Comparison of ENCODE assay signal across 8 cellular contexts in the genomic region with DNA sequence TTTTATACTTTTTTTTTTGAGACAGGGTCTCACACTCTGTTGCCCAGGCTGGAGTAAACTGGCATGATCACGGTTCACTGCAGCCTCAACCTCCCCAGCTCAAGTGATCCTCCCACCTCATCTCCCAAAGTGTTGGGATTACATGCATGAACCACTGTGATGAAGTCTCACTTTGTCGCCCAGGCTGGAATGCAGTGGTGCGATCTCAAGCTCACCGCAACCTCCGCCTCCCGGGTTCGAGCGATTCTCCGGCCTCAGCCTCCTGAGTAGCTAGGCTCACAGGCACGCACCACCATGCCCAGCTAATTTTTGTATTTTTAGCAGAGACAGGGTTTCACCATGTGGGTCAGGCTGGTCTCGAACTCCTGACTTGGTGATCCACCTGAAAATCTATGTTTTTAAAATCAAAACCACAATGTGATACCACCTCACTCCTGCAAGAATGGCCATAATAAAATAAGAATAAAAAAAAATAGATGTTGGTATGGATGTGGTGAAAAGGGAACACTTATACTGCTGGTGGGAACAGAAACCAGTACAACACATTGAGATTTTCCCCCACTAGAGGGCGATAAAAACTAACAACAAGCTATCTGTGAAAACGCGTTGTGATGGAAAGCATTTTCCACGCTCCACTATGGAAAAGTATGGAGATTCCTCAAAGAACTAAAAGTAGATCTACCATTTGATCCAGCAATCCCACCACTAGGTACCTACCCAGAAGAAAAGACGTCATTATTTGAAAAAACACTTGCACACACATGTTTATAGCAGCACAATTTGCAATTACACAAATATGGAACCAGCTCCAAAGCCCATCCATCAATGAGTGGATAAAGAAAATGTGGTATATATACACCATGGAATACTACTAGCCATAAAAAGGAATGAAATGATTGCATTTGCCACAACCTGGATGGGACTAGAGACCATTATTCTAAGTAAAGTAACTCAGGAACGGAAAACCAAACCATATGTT. TPM values are rescaled to one million over a fixed set of nuclear protein-coding genes. Genes with fewer than 3 reads are reported as not detected.
DNase-seq lines count a peak whose midpoint lies in the region; ATAC-seq and TF ChIP-seq lines count a peak whose summit lies in the region.

No MANE protein-coding gene starts in this region.

- intact Hi-C loops in transverse colon (cut with DNase I; ENCODE audit: low total_unique reads): no loop called here

- H3K9me3 ChIP-seq in transverse colon: no peaks in the 10 kb centered on the region

- no peak overlapping the region for H3K4me3 ChIP-seq in transverse colon

- no peak for TF ChIP-seq EP300 in transverse colon (IDR thresholded peaks at IDR 0.05; ENCODE audit: low read depth)

- WGBS in transverse colon (ENCODE audit: low coverage in 1 of 2), 2 donors: 56 to 72% methylated on average over 10 to 17 of the region's 17 CpGs

- H3K36me3 ChIP-seq in transverse colon: peaks cover 0 to 7% (median 0%) of the 10 kb centered on the region in 4 donors

- ATAC-seq in GM19351 (IDR thresholded peaks at IDR 0.05; ENCODE audit: unreplicated experiment) (no peak), GM18505 (IDR thresholded peaks at IDR 0.05; ENCODE audit: unreplicated experiment) (no peak)

- TF ChIP-seq POLR2A in transverse colon (IDR thresholded peaks at IDR 0.05) (no peak), GM18505 (IDR thresholded peaks at IDR 0.05; ENCODE audit: borderline replicate concordance, extremely low read depth, insufficient read depth, insufficient read length) (no peak)

- TF ChIP-seq CTCF in transverse colon (IDR thresholded peaks at IDR 0.05): peak; percentile 50 to 66 (median 58)

- no peak overlapping the region for H3K27ac ChIP-seq in transverse colon

- no peaks in the 10 kb centered on the region for H3K27me3 ChIP-seq in transverse colon

- peak; percentile 15 for DNase-seq in SKM-1 treated with dmso at 0.1 percent for 144 hours (lab: John Stamatoyannopoulos, UW; ENCODE audit: unreplicated experiment)
- DNase-seq in SKM-1 (lab: John Stamatoyannopoulos, UW; ENCODE audit: unreplicated experiment): no peak
- peak; percentile 64 for DNase-seq in NAMALWA (ENCODE audit: low spot score)
- peak; percentile 61 for DNase-seq in amniotic epithelial cell (ENCODE audit: low read depth)
- DNase-seq in iris pigment epithelial cell (ENCODE audit: low read depth): peak; percentile 63
- no peak for DNase-seq in transverse colon

- in situ Hi-C loops in transverse colon (cut with MboI; ENCODE audit: low pct_ligation_motif_present in 1 of 4, low pct_unique_long_range_greater_than_20kb in 1 of 4, low sequenced_read_pairs in 3 of 4): loop anchor here in 1 of 4 donors (10.0 kb wide), 1 partner anchor 101 kb away; no protein-coding TSS in a partner anchor

- no peaks in the 10 kb centered on the region for H3K4me1 ChIP-seq in transverse colon

RNA-seq across cellular contexts. Expression of a gene that starts 26.8 kb away (rescaled TPM):
- 1 to 10 TPM in 2 of 4 donors, not detected in 2; 1.4 to 1.9 TPM for total RNA-seq in transverse colon

Comparison
In these comparisons a context has a peak if more than half of its experiments do, and no peak if none do; other contexts are left out.
1. DNase-seq: peak in SKM-1 treated with dmso at 0.1 percent for 144 hours (single experiment), NAMALWA (single experiment), amniotic epithelial cell (single experiment) and iris pigment epithelial cell (single experiment); none in SKM-1 (single experiment) and transverse colon (single experiment).